ENCODE assay signal across 1 cellular context in the genomic region with DNA sequence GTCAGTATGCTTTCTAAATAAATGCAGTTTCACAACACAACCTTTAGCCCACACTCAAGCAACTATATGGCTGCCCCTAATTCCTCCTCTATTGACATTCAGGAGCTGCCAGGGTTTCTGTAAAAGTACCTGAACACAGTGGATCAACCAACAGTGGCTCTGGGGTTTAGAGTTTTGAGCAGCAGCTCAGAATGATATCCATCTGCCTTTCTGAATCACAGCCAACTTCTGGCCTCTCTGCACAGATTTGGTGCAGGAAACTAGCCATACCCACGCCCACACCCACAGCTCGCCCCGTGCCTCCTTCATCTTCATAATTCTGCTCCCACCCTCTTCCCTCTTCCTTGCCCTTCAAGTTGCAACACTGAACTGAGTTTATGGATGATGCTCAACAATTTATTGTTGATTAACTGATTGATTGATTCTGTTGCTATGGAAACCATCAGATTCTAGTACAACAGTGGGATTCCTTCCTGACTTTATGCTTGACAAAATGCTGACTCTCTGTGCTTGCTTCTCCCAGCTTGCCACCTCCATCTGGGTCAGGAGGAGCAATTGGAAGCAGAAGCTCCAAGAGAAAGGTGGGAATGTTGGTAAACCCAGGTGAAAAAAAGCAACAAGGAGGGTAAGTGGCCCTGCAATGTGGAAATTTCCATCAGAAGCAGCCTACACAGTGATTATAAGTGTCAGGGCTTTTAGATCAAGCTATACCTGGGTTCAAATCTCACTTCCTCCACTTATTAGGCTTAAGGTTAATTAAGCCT.
TF ChIP-seq lines count a peak whose summit lies in the region.

No MANE protein-coding gene starts in this region.

TF ChIP-seq in A549, 52 proteins besides CTCF, POLR2A, EP300 and RAD21 (continued from another document):
- TF ChIP-seq, protein P1, sequence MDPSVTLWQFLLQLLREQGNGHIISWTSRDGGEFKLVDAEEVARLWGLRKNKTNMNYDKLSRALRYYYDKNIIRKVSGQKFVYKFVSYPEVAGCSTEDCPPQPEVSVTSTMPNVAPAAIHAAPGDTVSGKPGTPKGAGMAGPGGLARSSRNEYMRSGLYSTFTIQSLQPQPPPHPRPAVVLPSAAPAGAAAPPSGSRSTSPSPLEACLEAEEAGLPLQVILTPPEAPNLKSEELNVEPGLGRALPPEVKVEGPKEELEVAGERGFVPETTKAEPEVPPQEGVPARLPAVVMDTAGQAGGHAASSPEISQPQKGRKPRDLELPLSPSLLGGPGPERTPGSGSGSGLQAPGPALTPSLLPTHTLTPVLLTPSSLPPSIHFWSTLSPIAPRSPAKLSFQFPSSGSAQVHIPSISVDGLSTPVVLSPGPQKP (IDR thresholded peaks at IDR 0.05; ENCODE audit: low read depth, low read length), result no peak
- TF ChIP-seq PHF8 (IDR thresholded peaks at IDR 0.05; ENCODE audit: borderline replicate concordance, low read depth) (no peak), GATA3 (IDR thresholded peaks at IDR 0.05; ENCODE audit: borderline replicate concordance) (no peak), CEBPB (IDR thresholded peaks at IDR 0.05) (no peak), RARB (CRISPR knock-in tag; IDR thresholded peaks at IDR 0.05) (no peak), KDM5A (IDR thresholded peaks at IDR 0.05) (no peak), SMC3 (IDR thresholded peaks at IDR 0.05) (no peak)
